In genomic region chr6:1491920-1492319, GRCh38 we compare ENCODE assay signal across 24 cellular contexts.
"Had no signal": no experiment of that assay in that cellular context is flagged by ENCODE, and none has a peak within 500 bp of the region (broad histone marks: within the 10 kb centered on the region; RNA-seq: fewer than 3 reads in every experiment).

No MANE protein-coding gene starts in this region.

- DNase-seq: activated CD4-positive, alpha-beta memory T cell treated with anti-CD3 and anti-CD28 coated beads, Interleukin-2, amount 10 ng/mL, durations not matched to agents 7 days and 5 days; activated CD4-positive, alpha-beta T cell treated with anti-CD3 and anti-CD28 coated beads for 1 hour; activated CD4-positive, alpha-beta T cell treated with anti-CD3 and anti-CD28 coated beads for 4 hours; activated CD4-positive, alpha-beta T cell treated with anti-CD3 and anti-CD28 coated beads, Interleukin-2, amount 10 ng/mL, durations not matched to agents 7 days and 5 days; activated CD4-positive, alpha-beta T cell treated with anti-CD3 and anti-CD28 coated beads, Interleukin-2, amount 50 U/mL, for 4 hours; activated CD8-positive, alpha-beta memory T cell treated with anti-CD3 and anti-CD28 coated beads, Interleukin-2, amount 50 U/mL, for 48 hours; activated gamma-delta T cell; activated naive CD4-positive, alpha-beta T cell; activated naive CD4-positive, alpha-beta T cell treated with anti-CD3 and anti-CD28 coated beads, Interleukin-2, amount 10 ng/mL, durations not matched to agents 7 days and 5 days; activated naive CD8-positive, alpha-beta T cell treated with anti-CD3 and anti-CD28 coated beads, Interleukin-2, amount 10 ng/mL, durations not matched to agents 7 days and 5 days; activated T-cell treated with anti-CD3 and anti-CD28 coated beads for 4 hours; activated T-cell treated with anti-CD3 and anti-CD28 coated beads, Interleukin-2, amount 50 U/mL, for 24 hours; activated T-cell treated with anti-CD3 and anti-CD28 coated beads, Interleukin-2, amount 50 U/mL, for 72 hours; central memory CD4-positive, alpha-beta T cell; cerebellar nuclear complex; dorsolateral prefrontal cortex; effector memory CD4-positive, alpha-beta T cell; foreskin keratinocyte; gastrocnemius medialis; glutamatergic neuron; heart left ventricle; T-helper 17 cell; T1000 had no signal

- ATAC-seq: activated naive CD4-positive, alpha-beta T cell treated with anti-CD3 and anti-CD28 coated beads, Interleukin-2, amount 50 U/mL, for 72 hours; activated T-cell treated with anti-CD3 and anti-CD28 coated beads, Interleukin-2, amount 50 U/mL, for 72 hours; foreskin keratinocyte; gastrocnemius medialis; heart left ventricle; T-helper 17 cell had no signal
